8 cellular contexts compared by ENCODE assay signal in genomic region chr12:111597731-111598636, GRCh38. TPM values are rescaled to one million over a fixed set of nuclear protein-coding genes. Genes with fewer than 3 reads are reported as not detected.
A peak's percentile ranks its signal among the peaks of the same experiment; 100 is the strongest.
DNase-seq lines count a peak whose midpoint lies in the region; ATAC-seq, FAIRE-seq and TF ChIP-seq lines count a peak whose summit lies in the region.

No MANE protein-coding gene starts in this region.

- intact Hi-C loops in body of pancreas (cut with DNase I) (no loop called here), sciatic nerve (cut with DNase I) (no loop called here)

- 8% methylated on average over 7 of the region's 73 CpGs for WGBS in A549 (ENCODE audit: missing lambda C conversion rate)
- 0% methylated on average over 72 of the region's 73 CpGs; no CpG with 5 or more reads in 1 of the 2 donors for WGBS in body of pancreas, 2 donors

- no peaks in the 10 kb centered on the region for H3K27me3 Mint-ChIP-seq in T-helper 17 cell

- POLR2A ChIA-PET in A549 (lab: Yijun Ruan, JAX) = interaction anchor here (0.5 kb wide), 1 partner anchor 118 kb away, joined by 4 read pairs; no protein-coding TSS in a partner anchor

- peak; percentile 50 to 52 for DNase-seq in A549 (ENCODE audit: low read depth in 1 of 2, low spot score in 1 of 2)
- DNase-seq in T-helper 17 cell = peak; percentile 9 to 21 (median 15)
- peak; percentile 40 to 62 (median 48) for DNase-seq in body of pancreas
- peak; percentile 77 for DNase-seq in sciatic nerve (ENCODE audit: low spot score)

- H3K9me3 ChIP-seq in A549 = no peaks in the 10 kb centered on the region
- H3K9me3 ChIP-seq in T-helper 17 cell (ENCODE audit: control insufficient read depth, low read length, poor library complexity, severe bottlenecking) = no peaks in the 10 kb centered on the region
- H3K9me3 ChIP-seq in body of pancreas = no peaks in the 10 kb centered on the region

- peak overlapping the region; percentile 78 for H3K27ac Mint-ChIP-seq in T-helper 17 cell

- no peak for TF ChIP-seq CTCF in A549 (IDR thresholded peaks at IDR 0.05)
- TF ChIP-seq CTCF in body of pancreas (IDR thresholded peaks at IDR 0.05) = no peak

- peak; percentile 23; the same call in 1 of the 2 replicates for TF ChIP-seq POLR2A in A549 (IDR thresholded peaks at IDR 0.05; ENCODE audit: low read length)
- TF ChIP-seq POLR2A in body of pancreas (IDR thresholded peaks at IDR 0.05) = no peak

- no peaks in the 10 kb centered on the region for H3K27me3 ChIP-seq in body of pancreas

- H3K4me3 Mint-ChIP-seq in T-helper 17 cell = peak overlapping the region; percentile 92

- H3K27ac ChIP-seq in A549 = peak overlapping the region; percentile 100
- peak overlapping the region; percentile 94 to 99 (median 97) for H3K27ac ChIP-seq in body of pancreas

- TF ChIP-seq EP300 in A549 (IDR thresholded peaks at IDR 0.05) = no peak

- CTCF ChIA-PET in A549 (lab: Yijun Ruan, JAX) = no interaction called here

- H3K4me1 Mint-ChIP-seq in T-helper 17 cell = peaks cover 28% of the 10 kb centered on the region

- no peaks in the 10 kb centered on the region for H3K36me3 ChIP-seq in body of pancreas (replicated peaks in 1 of 2; ENCODE audit: insufficient read depth in 1 of 2, low read depth in 2 of 2)

- H3K4me2 ChIP-seq in A549 = peak overlapping the region; percentile 88

- H3K4me3 ChIP-seq in A549 = peak overlapping the region; percentile 93
- peak overlapping the region; percentile 81 to 99 for H3K4me3 ChIP-seq in body of pancreas
- peak overlapping the region; percentile 85 for H3K4me3 ChIP-seq in iPS-11a (ENCODE audit: low read depth, low read length)

- ATAC-seq in A549 (peak; percentile 33 to 50), GM18498 (IDR thresholded peaks at IDR 0.05; ENCODE audit: unreplicated experiment) (peak; percentile 22), HG03442 (IDR thresholded peaks at IDR 0.05; ENCODE audit: unreplicated experiment) (peak; percentile 14), T-helper 17 cell (no peak), body of pancreas (peak; percentile 30), sciatic nerve (peak; percentile 60), GM21786 (IDR thresholded peaks at IDR 0.05; ENCODE audit: unreplicated experiment) (no peak)

- H3K36me3 Mint-ChIP-seq in T-helper 17 cell (ENCODE audit: low read depth) = no peaks in the 10 kb centered on the region

- peaks cover 46% of the 10 kb centered on the region for H3K4me1 ChIP-seq in A549
- peaks cover 40% of the 10 kb centered on the region for H3K4me1 ChIP-seq in body of pancreas

- FAIRE-seq in A549 (lab: Jason Lieb, UNC) = no peak

- no peak for TF ChIP-seq RAD21 in A549 (conservative IDR thresholded peaks at IDR 0.05 in 1 of 2, IDR thresholded peaks at IDR 0.05 in 1 of 2)

TF ChIP-seq in A549, 52 proteins besides CTCF, POLR2A, EP300 and RAD21:
- TF ChIP-seq, protein P1, sequence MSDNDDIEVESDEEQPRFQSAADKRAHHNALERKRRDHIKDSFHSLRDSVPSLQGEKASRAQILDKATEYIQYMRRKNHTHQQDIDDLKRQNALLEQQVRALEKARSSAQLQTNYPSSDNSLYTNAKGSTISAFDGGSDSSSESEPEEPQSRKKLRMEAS (IDR thresholded peaks at IDR 0.05) = peak; percentile 33; the same call in 1 of the 2 replicates
- TF ChIP-seq, protein P2, sequence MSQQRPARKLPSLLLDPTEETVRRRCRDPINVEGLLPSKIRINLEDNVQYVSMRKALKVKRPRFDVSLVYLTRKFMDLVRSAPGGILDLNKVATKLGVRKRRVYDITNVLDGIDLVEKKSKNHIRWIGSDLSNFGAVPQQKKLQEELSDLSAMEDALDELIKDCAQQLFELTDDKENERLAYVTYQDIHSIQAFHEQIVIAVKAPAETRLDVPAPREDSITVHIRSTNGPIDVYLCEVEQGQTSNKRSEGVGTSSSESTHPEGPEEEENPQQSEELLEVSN (IDR thresholded peaks at IDR 0.05; ENCODE audit: borderline replicate concordance, low read depth) = no peak
- TF ChIP-seq PHF8 (IDR thresholded peaks at IDR 0.05; ENCODE audit: borderline replicate concordance, low read depth) (peak; percentile 21; the same call in 1 of the 2 replicates), KDM5A (IDR thresholded peaks at IDR 0.05) (no peak), EHMT2 (IDR thresholded peaks at IDR 0.05; ENCODE audit: low read depth) (no peak)
- TF ChIP-seq, protein P3, sequence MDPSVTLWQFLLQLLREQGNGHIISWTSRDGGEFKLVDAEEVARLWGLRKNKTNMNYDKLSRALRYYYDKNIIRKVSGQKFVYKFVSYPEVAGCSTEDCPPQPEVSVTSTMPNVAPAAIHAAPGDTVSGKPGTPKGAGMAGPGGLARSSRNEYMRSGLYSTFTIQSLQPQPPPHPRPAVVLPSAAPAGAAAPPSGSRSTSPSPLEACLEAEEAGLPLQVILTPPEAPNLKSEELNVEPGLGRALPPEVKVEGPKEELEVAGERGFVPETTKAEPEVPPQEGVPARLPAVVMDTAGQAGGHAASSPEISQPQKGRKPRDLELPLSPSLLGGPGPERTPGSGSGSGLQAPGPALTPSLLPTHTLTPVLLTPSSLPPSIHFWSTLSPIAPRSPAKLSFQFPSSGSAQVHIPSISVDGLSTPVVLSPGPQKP (IDR thresholded peaks at IDR 0.05; ENCODE audit: low read depth, low read length) = no peak

RNA-seq across cellular contexts. Expression of gene ATXN2, which starts 1.1 kb away (rescaled TPM):
- polyA plus RNA-seq in A549 (2011; rRNA removed) (24.8 and 42.3 TPM in 2 replicates), A549 (2017; fragmentation: RNase III; extraction: RNeasy Plus Mini Kit Qiagen cat#74134 plus additional on column Dnase treatment) (29.5 to 31.9 TPM (median 30.6 TPM) in 3 replicates)
- polyA plus RNA-seq in A549 (2012; cell fraction: cytosol; rRNA removed) = 42.4 and 49.7 TPM in 2 replicates
- 117 and 160 TPM in 2 replicates for polyA plus RNA-seq in A549 (2012; cell fraction: nucleus; rRNA removed)
- polyA minus RNA-seq in A549 (2011; rRNA and poly(A)+ RNA removed) = 110 and 112 TPM in 2 replicates
- total RNA-seq in T-helper 17 cell (10 to 100 TPM; 47.6 to 48.8 TPM), body of pancreas (10 to 100 TPM; 37.1 to 55.4 TPM), sciatic nerve (105 TPM)

Comparison
In these comparisons a context has a peak if more than half of its experiments do, and no peak if none do; other contexts are left out.
1. ATAC-seq: peak in A549 (2 of 2), GM18498 (single experiment), HG03442 (single experiment), body of pancreas (single experiment) and sciatic nerve (single experiment); none in T-helper 17 cell (single experiment) and GM21786 (single experiment).
2. DNase-seq: peak in every context shown above with its lines; median percentile 77 in sciatic nerve; 51 in A549; 48 in body of pancreas; 15 in T-helper 17 cell.
3. Peak in every context shown above with its lines, with median percentiles within 50 percentile points of each other: H3K4me3 ChIP-seq.